In the genomic region with DNA sequence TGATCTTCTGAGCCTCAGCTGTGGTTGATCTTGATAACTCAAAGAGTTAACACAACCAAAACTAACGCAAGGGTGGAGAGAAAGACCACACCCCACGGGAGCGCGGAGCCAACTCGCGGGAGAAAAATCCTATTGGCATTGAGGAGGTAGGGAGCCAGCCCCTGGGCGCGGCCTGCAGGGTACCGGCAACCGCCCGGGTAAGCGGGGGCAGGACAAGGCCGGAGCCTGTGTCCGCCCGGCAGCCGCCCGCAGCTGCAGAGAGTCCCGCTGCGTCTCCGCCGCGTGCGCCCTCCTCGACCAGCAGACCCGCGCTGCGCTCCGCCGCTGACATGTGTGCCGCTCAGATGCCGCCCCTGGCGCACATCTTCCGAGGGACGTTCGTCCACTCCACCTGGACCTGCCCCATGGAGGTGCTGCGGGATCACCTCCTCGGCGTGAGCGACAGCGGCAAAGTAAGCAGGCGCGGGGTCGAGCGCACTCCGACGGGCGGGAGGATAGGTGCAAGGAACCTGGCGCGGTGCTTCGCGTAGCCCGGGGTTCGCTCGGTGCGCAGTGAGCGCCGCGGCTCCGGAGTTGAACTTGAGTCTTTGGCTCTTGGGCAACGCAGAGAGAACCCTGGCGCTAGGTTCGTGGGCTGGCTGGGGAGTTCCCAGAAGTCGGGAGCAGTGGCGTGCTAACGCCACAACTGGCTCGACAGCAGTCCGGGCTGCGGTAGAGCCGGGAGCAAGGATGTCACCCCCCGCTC, we compare ENCODE assay signal across 8 cellular contexts. TPM values are rescaled to one million over a fixed set of nuclear protein-coding genes. Genes with fewer than 3 reads are reported as not detected.
A peak's percentile ranks its signal among the peaks of the same experiment; 100 is the strongest.
DNase-seq lines count a peak whose midpoint lies in the region; ATAC-seq and TF ChIP-seq lines count a peak whose summit lies in the region.

A gene (plus strand): TSS at position 210 of the 745 bp plus-strand sequence. CDS start 120 bp downstream, at position 330.

- no peak for TF ChIP-seq CTCF in left lung (IDR thresholded peaks at IDR 0.05)

- DNase-seq in 8988T = peak; percentile 39
- peak in 1 of 2 donors; percentile 80 for DNase-seq in left lung
- no peak for DNase-seq in NCI-H446 treated with DMSO at 0.1 percent for 48 hours (lab: John Stamatoyannopoulos, UW)
- DNase-seq in EL = no peak
- no peak for DNase-seq in NOMO-1 treated with DMSO at 0.1 percent for 48 hours (lab: John Stamatoyannopoulos, UW; ENCODE audit: unreplicated experiment)
- DNase-seq in KG1 (lab: John Stamatoyannopoulos, UW) = no peak

- no peak within 1 kb of the TSS for H3K4me3 ChIP-seq in left lung

- peaks cover 4% of the 10 kb centered on the region in 2 donors for H3K4me1 ChIP-seq in left lung

- peaks cover 19 to 53% of the 10 kb centered on the region in 2 donors for H3K27me3 ChIP-seq in left lung

- H3K9me3 ChIP-seq in left lung = no peaks in the 10 kb centered on the region

- no peaks in the 10 kb centered on the region for H3K36me3 ChIP-seq in left lung

- intact Hi-C loops in left lung (cut with DNase I) = no loop called here

- H3K27ac ChIP-seq in angular gyrus (ENCODE audit: low read depth, low read length) = peak within 1 kb of the TSS; percentile 34
- no peak within 1 kb of the TSS for H3K27ac ChIP-seq in left lung

- ATAC-seq in GM21825 (IDR thresholded peaks at IDR 0.05; ENCODE audit: unreplicated experiment) (peak; percentile 47), left lung (peak; percentile 44)

RNA-seq across cellular contexts. Expression of the gene that starts here (rescaled TPM):
- under 1 TPM in 1 of 2 donors, not detected in 1; 0.08 TPM for total RNA-seq in left lung

Comparison
In these comparisons a context has a peak if more than half of its experiments do, and no peak if none do; other contexts are left out.
1. Peak in ATAC-seq in left lung; RNA of the gene not detected or under 1 TPM.